16 cellular contexts compared by ENCODE assay signal in genomic region chr1:222066539-222066938, GRCh38.
DNase-seq lines count a peak whose midpoint lies in the region; ATAC-seq and TF ChIP-seq lines count a peak whose summit lies in the region.
"Had no signal": no experiment of that assay in that cellular context is flagged by ENCODE, and none has a peak within 500 bp of the region (broad histone marks: within the 10 kb centered on the region; RNA-seq: fewer than 3 reads in every experiment).

No MANE protein-coding gene starts in this region.

- H3K4me2 ChIP-seq in H9 (ENCODE audit: insufficient read depth, insufficient read length, low read length) (no peak overlapping the region), IMR-90 (ENCODE audit: low read depth, low read length) (no peak overlapping the region), neuronal stem cell (ENCODE audit: insufficient read depth, low read length, poor library complexity, severe bottlenecking) (no peak overlapping the region)
- H3K4me2 ChIP-seq: BLaER1 treated with 17β-estradiol and CSF1 and Interleukin-3, amounts not matched to agents 10 nM and 100 nM had no signal

- H2BK5ac ChIP-seq in H9 (ENCODE audit: insufficient read length, low read length) = no peak overlapping the region
- H2BK5ac ChIP-seq in IMR-90 (ENCODE audit: low read depth, low read length, poor library complexity, severe bottlenecking) = no peak overlapping the region
- no peak overlapping the region for H2BK5ac ChIP-seq in neuronal stem cell (ENCODE audit: low read length)

- H3K27me3 Mint-ChIP-seq in H9 (ENCODE audit: low read depth) = no peaks in the 10 kb centered on the region; the same call in 1 of the 2 replicates
- H3K27me3 Mint-ChIP-seq: B cell; CD4-positive, alpha-beta T cell had no signal

- no peak overlapping the region for H3K27ac Mint-ChIP-seq in H9
- H3K27ac Mint-ChIP-seq: B cell; CD4-positive, alpha-beta T cell; CD8-positive, alpha-beta T cell had no signal

- H2AK5ac ChIP-seq in H9 (ENCODE audit: insufficient read length, low read length) (no peak overlapping the region), IMR-90 (ENCODE audit: low read depth, low read length) (peak overlapping the region; percentile 42; the same call in 1 of the 2 replicates), neuronal stem cell (ENCODE audit: low read depth, low read length) (no peak overlapping the region)

- POLR2A ChIA-PET in IMR-90 (lab: Charles Lee; ENCODE audit: unreplicated experiment) = no interaction called here

- H3K56ac ChIP-seq in H9 (ENCODE audit: insufficient read length, low read depth, low read length) (no peak overlapping the region), IMR-90 (ENCODE audit: extremely low read depth, insufficient read depth, low read length) (no peak overlapping the region)

- H3K4me1 Mint-ChIP-seq in H9 = no peaks in the 10 kb centered on the region; a peak in 2 of 4 replicates
- H3K4me1 Mint-ChIP-seq: B cell had no signal

- H3K4ac ChIP-seq in H9 (ENCODE audit: low read depth, low read length) (no peak overlapping the region), IMR-90 (ENCODE audit: low read depth, low read length) (no peak overlapping the region), neuronal stem cell (ENCODE audit: low read length) (no peak overlapping the region)

- no peak overlapping the region for H3K4me3 Mint-ChIP-seq in H9
- H3K4me3 Mint-ChIP-seq: B cell; CD4-positive, alpha-beta T cell; CD8-positive, alpha-beta T cell had no signal

- H4K5ac ChIP-seq in H9 (ENCODE audit: insufficient read length, low read depth, low read length) = peak overlapping the region; percentile 90
- H4K5ac ChIP-seq in IMR-90 (ENCODE audit: low read depth, low read length) = no peak overlapping the region

- no peak for TF ChIP-seq RAD21 in IMR-90 (IDR thresholded peaks at IDR 0.05; ENCODE audit: low read length)

- ATAC-seq in IMR-90 (ENCODE audit: low read depth) = no peak
- ATAC-seq: CD8-positive, alpha-beta T cell had no signal

- no peak overlapping the region for H2BK20ac ChIP-seq in H9 (ENCODE audit: low read depth, low read length, poor library complexity, severe bottlenecking)
- no peak overlapping the region for H2BK20ac ChIP-seq in IMR-90 (ENCODE audit: low read depth, low read length)

- dilution Hi-C loops in IMR-90 (cut with HindIII; ENCODE audit: low sequenced_read_pairs, unreplicated experiment) = no loop called here

- H3K36me3 Mint-ChIP-seq in H9 (ENCODE audit: insufficient read depth in 1 of 3, low read depth in 3 of 3) = peaks cover 14 to 19% (median 18%) of the 10 kb centered on the region in 3 experiments; a peak in 6 of 7 replicates
- H3K36me3 Mint-ChIP-seq: CD8-positive, alpha-beta T cell had no signal

- peaks cover 23 to 24% of the 10 kb centered on the region in 2 experiments for H3K9me3 Mint-ChIP-seq in H9

- H3K27me3 ChIP-seq in H9 (ENCODE audit: insufficient read depth, low read length) (no peaks in the 10 kb centered on the region), IMR-90 (ENCODE audit: control insufficient read depth, insufficient read depth, low read length) (no peaks in the 10 kb centered on the region), neuronal stem cell (ENCODE audit: control insufficient read depth in 3 of 3, insufficient read depth in 3 of 3, low read depth in 1 of 3, low read length in 3 of 3) (no peaks in the 10 kb centered on the region)
- H3K27me3 ChIP-seq: BLaER1 treated with 17β-estradiol and CSF1 and Interleukin-3, amounts not matched to agents 10 nM and 100 nM had no signal

- H3K23me2 ChIP-seq in H9 (ENCODE audit: insufficient read length, low read depth, low read length, poor library complexity, severe bottlenecking) = no peaks in the 10 kb centered on the region

- H2AK9ac ChIP-seq in IMR-90 (replicated peaks; ENCODE audit: low read depth, low read length, poor library complexity) = no peak overlapping the region

- peaks cover 11% of the 10 kb centered on the region for H3K9me3 ChIP-seq in H9 (ENCODE audit: control insufficient read depth, low read depth, low read length)
- peaks cover 7% of the 10 kb centered on the region for H3K9me3 ChIP-seq in IMR-90 (ENCODE audit: control insufficient read depth, insufficient read depth, low read length)
- peaks cover 0 to 2% of the 10 kb centered on the region in 2 donors for H3K9me3 ChIP-seq in neuronal stem cell (replicated peaks in 1 of 2; ENCODE audit: control insufficient read depth in 2 of 2, insufficient read depth in 1 of 2, low read depth in 1 of 2, low read length in 2 of 2)
- H3K9me3 ChIP-seq: Caco-2 had no signal

- H3K9me1 ChIP-seq in IMR-90 (ENCODE audit: insufficient read depth, low read length) = no peaks in the 10 kb centered on the region

- BruUV-seq in IMR-90 (replicated peaks; lab: Mats Ljungman, UMichigan) = no TSS peak

- H4K91ac ChIP-seq in H9 (ENCODE audit: insufficient read length, low read depth, low read length) (no peak overlapping the region), IMR-90 (ENCODE audit: insufficient read depth, low read depth, low read length) (no peak overlapping the region), neuronal stem cell (ENCODE audit: low read depth, low read length, poor library complexity) (peak overlapping the region; percentile 19)

- H3K27ac ChIP-seq in H9 (ENCODE audit: insufficient read length, low read depth, low read length) = no peak overlapping the region
- no peak overlapping the region for H3K27ac ChIP-seq in IMR-90 (ENCODE audit: insufficient read depth, low read length)
- no peak overlapping the region for H3K27ac ChIP-seq in neuronal stem cell (replicated peaks; ENCODE audit: low read length)
- H3K27ac ChIP-seq: BLaER1 treated with 17β-estradiol and CSF1 and Interleukin-3, amounts not matched to agents 10 nM and 100 nM; C4-2B had no signal

- no peak overlapping the region for H3T11ph ChIP-seq in H9 (ENCODE audit: low read length)

- H3K79me2 ChIP-seq in H9 (ENCODE audit: insufficient read depth, low read length) = no peaks in the 10 kb centered on the region

- TF ChIP-seq POLR2A in IMR-90 (IDR thresholded peaks at IDR 0.05; ENCODE audit: low read depth, low read length) = no peak

- H3K4me3 ChIP-seq in IMR-90 (ENCODE audit: insufficient read depth, low read depth, low read length) = no peak overlapping the region
- no peak overlapping the region for H3K4me3 ChIP-seq in neuronal stem cell (ENCODE audit: low read length in 2 of 2)
- H3K4me3 ChIP-seq: BLaER1 treated with 17β-estradiol and CSF1 and Interleukin-3, amounts not matched to agents 10 nM and 100 nM had no signal

- WGBS in H9 (ENCODE audit: extremely low coverage, insufficient read length, low lambda C conversion rate) = no CpG with 5 or more reads among the region's 1 CpG
- WGBS in IMR-90 (ENCODE audit: extremely low coverage in 2 of 2, insufficient read length in 1 of 2), 2 experiments = no CpG with 5 or more reads among the region's 1 CpG
- no CpG with 5 or more reads among the region's 1 CpG for WGBS in neuronal stem cell (ENCODE audit: extremely low coverage in 2 of 2, insufficient read length in 2 of 2, insufficient replicate concordance in 1 of 2), 2 donors

- H3K23ac ChIP-seq in H9 (ENCODE audit: insufficient read length, low read depth, low read length) = no peak overlapping the region
- no peak overlapping the region for H3K23ac ChIP-seq in IMR-90 (ENCODE audit: low read depth, low read length)
- H3K23ac ChIP-seq in neuronal stem cell (ENCODE audit: low read depth, low read length, poor library complexity) = no peak overlapping the region

- H2AFZ ChIP-seq in H9 (ENCODE audit: low read length) (no peak overlapping the region), IMR-90 (replicated peaks; ENCODE audit: low read length, poor library complexity) (no peak overlapping the region), neuronal stem cell (ENCODE audit: low read length) (no peak overlapping the region)

- H4K20me1 ChIP-seq in H9 (ENCODE audit: control insufficient read depth, insufficient read depth, insufficient read length) (no peaks in the 10 kb centered on the region), IMR-90 (ENCODE audit: insufficient read depth, low read length) (no peaks in the 10 kb centered on the region)
- H4K20me1 ChIP-seq: BLaER1 treated with 17β-estradiol and CSF1 and Interleukin-3, amounts not matched to agents 10 nM and 100 nM had no signal

- DNase-seq in H9 = no peak
- DNase-seq in IMR-90 = no peak
- DNase-seq in neuronal stem cell (ENCODE audit: low spot score) = no peak
- no peak for DNase-seq in stimulated activated CD4-positive, alpha-beta T cell treated with anti-CD3 and anti-CD28 coated beads, Interleukin-1b, Interleukin-23, amount 100 ng/mL, for 48 hours
- DNase-seq in NCI-H526 (lab: John Stamatoyannopoulos, UW) = no peak
- DNase-seq: 8988T; AML-193; Caco-2; Calu3; CD4-positive, alpha-beta T cell; CD8-positive, alpha-beta T cell; DMS79 treated with DMSO at 0.1 percent for 48 hours; GF-D8 had no signal

- no peak overlapping the region for H2BK15ac ChIP-seq in H9 (ENCODE audit: low read depth, low read length)
- no peak overlapping the region for H2BK15ac ChIP-seq in IMR-90 (ENCODE audit: low read depth, low read length)
- no peak overlapping the region for H2BK15ac ChIP-seq in neuronal stem cell (ENCODE audit: low read length)

- no peak overlapping the region for H3K9ac ChIP-seq in H9 (ENCODE audit: extremely low read depth, insufficient read length, low read length)
- H3K9ac ChIP-seq in IMR-90 (ENCODE audit: low read depth, low read length) = no peak overlapping the region
- no peak overlapping the region for H3K9ac ChIP-seq in neuronal stem cell (ENCODE audit: low read depth, low read length, poor library complexity)
- H3K9ac ChIP-seq: BLaER1 treated with 17β-estradiol and CSF1 and Interleukin-3, amounts not matched to agents 10 nM and 100 nM had no signal

- H4K8ac ChIP-seq in H9 (replicated peaks; ENCODE audit: insufficient read length, low read depth, low read length) (no peak overlapping the region), IMR-90 (ENCODE audit: low read depth in 2 of 2, low read length in 2 of 2) (no peak overlapping the region), neuronal stem cell (ENCODE audit: low read depth, low read length) (no peak overlapping the region)

- H3K18ac ChIP-seq in H9 (ENCODE audit: insufficient read length, low read depth, low read length) (no peak overlapping the region), IMR-90 (ENCODE audit: low read depth, low read length) (no peak overlapping the region), neuronal stem cell (ENCODE audit: low read length) (no peak overlapping the region)

- in situ Hi-C loops in IMR-90 (cut with MboI; ENCODE audit: low sequenced_read_pairs) = no loop called here

- H3K36me3 ChIP-seq in IMR-90 (ENCODE audit: control insufficient read depth, insufficient read depth, low read length) (no peaks in the 10 kb centered on the region), neuronal stem cell (replicated peaks in 1 of 2; ENCODE audit: control insufficient read depth in 2 of 2, insufficient read depth in 2 of 2, low read length in 2 of 2) (no peaks in the 10 kb centered on the region)
- H3K36me3 ChIP-seq: BLaER1 treated with 17β-estradiol and CSF1 and Interleukin-3, amounts not matched to agents 10 nM and 100 nM had no signal

- no peak overlapping the region for H3K14ac ChIP-seq in H9 (ENCODE audit: insufficient read depth, low read length)
- H3K14ac ChIP-seq in IMR-90 (replicated peaks; ENCODE audit: low read depth, low read length) = no peak overlapping the region
- H3K14ac ChIP-seq in neuronal stem cell (ENCODE audit: low read length) = no peak overlapping the region

- no peak for TF ChIP-seq CTCF in H9 (conservative IDR thresholded peaks at IDR 0.05)
- TF ChIP-seq CTCF in IMR-90 (conservative IDR thresholded peaks at IDR 0.05; ENCODE audit: low read depth, low read length) = no peak

- peaks cover 8% of the 10 kb centered on the region; the same call in 1 of the 2 replicates for H3K4me1 ChIP-seq in H9 (ENCODE audit: insufficient read depth, low read length)
- H3K4me1 ChIP-seq in IMR-90 (ENCODE audit: control insufficient read depth, insufficient read depth, low read length) = peaks cover 2% of the 10 kb centered on the region
- H3K4me1 ChIP-seq in neuronal stem cell (ENCODE audit: control insufficient read depth in 2 of 2, insufficient read depth in 1 of 2, low read depth in 1 of 2, low read length in 2 of 2) = no peaks in the 10 kb centered on the region

- H2BK120ac ChIP-seq in H9 (ENCODE audit: low read depth, low read length, poor library complexity, severe bottlenecking) = no peak overlapping the region
- H2BK120ac ChIP-seq in IMR-90 (ENCODE audit: low read depth, low read length) = no peak overlapping the region
- no peak overlapping the region for H2BK120ac ChIP-seq in neuronal stem cell (ENCODE audit: low read depth, low read length)

- H3K79me1 ChIP-seq in H9 (ENCODE audit: insufficient read depth, low read depth, low read length, poor library complexity, severe bottlenecking) (no peaks in the 10 kb centered on the region), IMR-90 (ENCODE audit: low read depth in 1 of 2, low read length in 2 of 2) (no peaks in the 10 kb centered on the region), neuronal stem cell (ENCODE audit: low read depth, low read length) (no peaks in the 10 kb centered on the region)

- CTCF ChIA-PET in IMR-90 (lab: Yijun Ruan, JAX) = no interaction called here

- H2BK12ac ChIP-seq in H9 (ENCODE audit: insufficient read length, low read depth, low read length) (no peak overlapping the region), neuronal stem cell (ENCODE audit: low read length) (no peak overlapping the region)

- intact Hi-C loops in IMR-90 (cut with micrococcal nuclease) = no loop called here
